Comparison of ENCODE assay signal across 13 cellular contexts in the genomic region with DNA sequence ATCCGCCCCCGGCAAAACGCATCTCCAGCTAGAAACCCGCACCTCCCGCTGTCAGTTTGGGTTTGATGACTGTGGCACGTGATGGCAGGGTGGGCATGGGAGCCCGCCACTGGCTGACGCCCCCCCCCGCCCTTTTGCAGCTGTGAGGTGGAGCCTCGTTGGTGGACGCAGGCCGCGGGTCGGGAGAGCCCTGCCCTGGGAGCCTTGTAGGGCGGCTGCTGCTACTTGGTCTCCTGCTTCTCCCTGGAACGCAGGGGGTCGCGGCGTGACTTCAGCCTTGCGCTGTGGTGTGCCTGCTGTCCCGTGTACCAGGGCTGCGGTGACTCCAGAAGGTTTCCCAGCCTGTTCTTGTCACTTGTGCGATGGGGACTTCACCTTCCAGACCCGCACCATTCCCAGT. TPM values are rescaled to one million over a fixed set of nuclear protein-coding genes. Genes with fewer than 3 reads are reported as not detected.
DNase-seq lines count a peak whose midpoint lies in the region; ATAC-seq and TF ChIP-seq lines count a peak whose summit lies in the region.
"Had no signal": no experiment of that assay in that cellular context is flagged by ENCODE, and none has a peak within 500 bp of the region (broad histone marks: within the 10 kb centered on the region; RNA-seq: fewer than 3 reads in every experiment).

No MANE protein-coding gene starts in this region.

- peaks cover 4 to 10% of the 10 kb centered on the region in 2 experiments; a peak in 3 of 4 replicates for H3K4me1 Mint-ChIP-seq in H9
- H3K4me1 Mint-ChIP-seq in activated CD4-positive, alpha-beta memory T cell treated with anti-CD3 and anti-CD28 coated beads, Interleukin-2, amount 10 ng/mL, durations not matched to agents 7 days and 5 days: peaks cover 11% of the 10 kb centered on the region

- H2BK20ac ChIP-seq in H9 (ENCODE audit: low read depth, low read length, poor library complexity, severe bottlenecking): no peak overlapping the region

- H3K4me3 ChIP-seq in ascending aorta: no peak overlapping the region
- H3K4me3 ChIP-seq in mesenchymal stem cell (ENCODE audit: insufficient read depth in 1 of 2, low read depth in 1 of 2, low read length in 2 of 2): no peak overlapping the region
- peak overlapping the region in 3 of 4 donors; percentile 2 to 35 (median 17) for H3K4me3 ChIP-seq in gastrocnemius medialis
- H3K4me3 ChIP-seq: PC-9, SK-N-MC had no signal

- no peak overlapping the region for H4K91ac ChIP-seq in H9 (ENCODE audit: insufficient read length, low read depth, low read length)
- H4K91ac ChIP-seq in mesenchymal stem cell (ENCODE audit: low read length): no peak overlapping the region

- H3K4me2 ChIP-seq in H9 (ENCODE audit: insufficient read depth, insufficient read length, low read length): no peak overlapping the region
- H3K4me2 ChIP-seq in mesenchymal stem cell (ENCODE audit: low read length, poor library complexity, severe bottlenecking): no peak overlapping the region
- H3K4me2 ChIP-seq: PC-9 had no signal

- H3K9me3 ChIP-seq in H9 (ENCODE audit: control insufficient read depth, low read depth, low read length) (no peaks in the 10 kb centered on the region), ascending aorta (no peaks in the 10 kb centered on the region), mesenchymal stem cell (ENCODE audit: control insufficient read depth, low read length) (no peaks in the 10 kb centered on the region), gastrocnemius medialis (no peaks in the 10 kb centered on the region)

- H3K27me3 ChIP-seq in H9 (ENCODE audit: insufficient read depth, low read length) (no peaks in the 10 kb centered on the region), ascending aorta (no peaks in the 10 kb centered on the region), mesenchymal stem cell (ENCODE audit: control insufficient read depth in 1 of 2, insufficient read depth in 1 of 2, low read length in 2 of 2) (no peaks in the 10 kb centered on the region), gastrocnemius medialis (no peaks in the 10 kb centered on the region)

- TF ChIP-seq CTCF in H9 (conservative IDR thresholded peaks at IDR 0.05) (no peak), ascending aorta (IDR thresholded peaks at IDR 0.05) (no peak), gastrocnemius medialis (IDR thresholded peaks at IDR 0.05 in 4 of 5, conservative IDR thresholded peaks at IDR 0.05 in 1 of 5) (no peak)

- no peak overlapping the region; the same call in 1 of the 2 replicates for H3K14ac ChIP-seq in H9 (ENCODE audit: insufficient read depth, low read length)
- H3K14ac ChIP-seq in mesenchymal stem cell (ENCODE audit: low read length in 2 of 2): no peak overlapping the region

- H3K27me3 Mint-ChIP-seq in H9 (ENCODE audit: low read depth): no peaks in the 10 kb centered on the region
- H3K27me3 Mint-ChIP-seq in activated CD4-positive, alpha-beta memory T cell treated with anti-CD3 and anti-CD28 coated beads, Interleukin-2, amount 10 ng/mL, durations not matched to agents 7 days and 5 days: no peaks in the 10 kb centered on the region
- H3K27me3 Mint-ChIP-seq: B cell, IgD-negative memory B cell had no signal

- H2BK120ac ChIP-seq in H9 (ENCODE audit: low read depth, low read length, poor library complexity, severe bottlenecking) (no peak overlapping the region), mesenchymal stem cell (ENCODE audit: low read depth, low read length) (no peak overlapping the region)

- no peaks in the 10 kb centered on the region for H3K23me2 ChIP-seq in H9 (ENCODE audit: insufficient read length, low read depth, low read length, poor library complexity, severe bottlenecking)

- in situ Hi-C loops in gastrocnemius medialis (cut with MboI; ENCODE audit: low sequenced_read_pairs in 4 of 4): no loop called here

- H3K56ac ChIP-seq in H9 (ENCODE audit: insufficient read length, low read depth, low read length): no peak overlapping the region

- peaks cover 2 to 36% (median 24%) of the 10 kb centered on the region in 3 experiments; a peak in 6 of 7 replicates for H3K36me3 Mint-ChIP-seq in H9 (ENCODE audit: insufficient read depth in 1 of 3, low read depth in 3 of 3)
- no peaks in the 10 kb centered on the region for H3K36me3 Mint-ChIP-seq in activated CD4-positive, alpha-beta memory T cell treated with anti-CD3 and anti-CD28 coated beads, Interleukin-2, amount 10 ng/mL, durations not matched to agents 7 days and 5 days (ENCODE audit: low read depth)
- H3K36me3 Mint-ChIP-seq: IgD-negative memory B cell had no signal

- POLR2A ChIA-PET in activated CD4-positive, alpha-beta memory T cell treated with anti-CD3 and anti-CD28 coated beads, Interleukin-2, amount 10 ng/mL, durations not matched to agents 7 days and 5 days (lab: Charles Lee): no interaction called here

- H3K36me3 ChIP-seq in ascending aorta (peaks cover 0 to 4% of the 10 kb centered on the region in 2 donors), mesenchymal stem cell (ENCODE audit: control insufficient read depth in 1 of 2, insufficient read depth in 2 of 2, low read depth in 1 of 2, low read length in 2 of 2) (peaks cover 0 to 69% of the 10 kb centered on the region in 2 experiments), gastrocnemius medialis (no peaks in the 10 kb centered on the region)

- H2AFZ ChIP-seq in H9 (ENCODE audit: low read length): no peak overlapping the region
- no peak overlapping the region for H2AFZ ChIP-seq in mesenchymal stem cell (ENCODE audit: low read depth, low read length)
- H2AFZ ChIP-seq: PC-9 had no signal

- no peak overlapping the region for H4K5ac ChIP-seq in H9 (ENCODE audit: insufficient read length, low read depth, low read length)

- no peaks in the 10 kb centered on the region for H3K9me3 Mint-ChIP-seq in H9
- no peaks in the 10 kb centered on the region for H3K9me3 Mint-ChIP-seq in activated CD4-positive, alpha-beta memory T cell treated with anti-CD3 and anti-CD28 coated beads, Interleukin-2, amount 10 ng/mL, durations not matched to agents 7 days and 5 days
- H3K9me3 Mint-ChIP-seq: CD8-positive, alpha-beta T cell; IgD-negative memory B cell had no signal

- DNase-seq in H9 (no peak), ascending aorta (ENCODE audit: low spot score in 2 of 2) (no peak), mesenchymal stem cell (no peak), gastrocnemius medialis (no peak), HPDE6-E6E7 (ENCODE audit: extremely low spot score) (no peak), globus pallidus (ENCODE audit: low spot score) (no peak)
- no peak for DNase-seq in activated CD4-positive, alpha-beta memory T cell treated with anti-CD3 and anti-CD28 coated beads, Interleukin-2, amount 10 ng/mL, durations not matched to agents 7 days and 5 days
- DNase-seq: CD8-positive, alpha-beta T cell; NCI-H1048; PC-9 had no signal

- peaks cover 6% of the 10 kb centered on the region for H3K79me1 ChIP-seq in H9 (ENCODE audit: insufficient read depth, low read depth, low read length, poor library complexity, severe bottlenecking)
- H3K79me1 ChIP-seq in mesenchymal stem cell (replicated peaks; ENCODE audit: low read length, poor library complexity, severe bottlenecking): peaks cover 63% of the 10 kb centered on the region

- peak; percentile 6 to 16 for ATAC-seq in gastrocnemius medialis
- ATAC-seq: CD8-positive, alpha-beta T cell had no signal

- H3K27ac ChIP-seq in H9 (ENCODE audit: insufficient read length, low read depth, low read length): no peak overlapping the region
- H3K27ac ChIP-seq in ascending aorta: peak overlapping the region; percentile 47 to 48
- H3K27ac ChIP-seq in mesenchymal stem cell (ENCODE audit: low read length, poor library complexity, severe bottlenecking): no peak overlapping the region
- H3K27ac ChIP-seq in gastrocnemius medialis: peak overlapping the region; percentile 79 to 88 (median 82)
- H3K27ac ChIP-seq: PC-9, SK-N-MC had no signal

- no peak for TF ChIP-seq POLR2A in gastrocnemius medialis (IDR thresholded peaks at IDR 0.05)

- CTCF ChIA-PET in activated CD4-positive, alpha-beta memory T cell treated with anti-CD3 and anti-CD28 coated beads, Interleukin-2, amount 10 ng/mL, durations not matched to agents 7 days and 5 days (lab: Charles Lee): no interaction called here

- H3K79me2 ChIP-seq in H9 (ENCODE audit: insufficient read depth, low read length): peaks cover 4% of the 10 kb centered on the region; the same call in 1 of the 2 replicates

- H3K9ac ChIP-seq in H9 (ENCODE audit: extremely low read depth, insufficient read length, low read length): no peak overlapping the region
- peak overlapping the region; percentile 26 for H3K9ac ChIP-seq in mesenchymal stem cell (ENCODE audit: low read length)

- no peak overlapping the region for H2AK5ac ChIP-seq in H9 (ENCODE audit: insufficient read length, low read length)
- H2AK5ac ChIP-seq in mesenchymal stem cell (ENCODE audit: low read length, severe bottlenecking): no peak overlapping the region

- H2BK15ac ChIP-seq in H9 (ENCODE audit: low read depth, low read length): no peak overlapping the region
- H2BK15ac ChIP-seq in mesenchymal stem cell (ENCODE audit: low read depth, poor library complexity, severe bottlenecking): no peak overlapping the region

- H4K8ac ChIP-seq in H9 (replicated peaks; ENCODE audit: insufficient read length, low read depth, low read length): no peak overlapping the region
- H4K8ac ChIP-seq in mesenchymal stem cell (ENCODE audit: low read length): no peak overlapping the region

- H3T11ph ChIP-seq in H9 (ENCODE audit: low read length): no peak overlapping the region

- H2BK5ac ChIP-seq in H9 (ENCODE audit: insufficient read length, low read length): no peak overlapping the region
- H2BK5ac ChIP-seq in mesenchymal stem cell (ENCODE audit: low read depth, low read length, poor library complexity, severe bottlenecking): no peak overlapping the region

- H3K4me3 Mint-ChIP-seq in H9: no peak overlapping the region
- no peak overlapping the region for H3K4me3 Mint-ChIP-seq in activated CD4-positive, alpha-beta memory T cell treated with anti-CD3 and anti-CD28 coated beads, Interleukin-2, amount 10 ng/mL, durations not matched to agents 7 days and 5 days
- H3K4me3 Mint-ChIP-seq: B cell; CD8-positive, alpha-beta T cell; IgD-negative memory B cell had no signal

- no peak overlapping the region for H3K18ac ChIP-seq in H9 (ENCODE audit: insufficient read length, low read depth, low read length)
- H3K18ac ChIP-seq in mesenchymal stem cell (ENCODE audit: low read depth in 1 of 2, low read length in 2 of 2): peak overlapping the region in 1 of 2 experiments; percentile 52

- peak overlapping the region in 2 of 3 experiments; percentile 87 to 92; a peak in 3 of 7 replicates for H3K27ac Mint-ChIP-seq in H9
- no peak overlapping the region for H3K27ac Mint-ChIP-seq in activated CD4-positive, alpha-beta memory T cell treated with anti-CD3 and anti-CD28 coated beads, Interleukin-2, amount 10 ng/mL, durations not matched to agents 7 days and 5 days
- H3K27ac Mint-ChIP-seq: B cell; CD8-positive, alpha-beta T cell; IgD-negative memory B cell had no signal

- intact Hi-C loops in ascending aorta (cut with DNase I): no loop called here
- intact Hi-C loops in gastrocnemius medialis (cut with DNase I; ENCODE audit: low total_unique reads): no loop called here

- H2BK12ac ChIP-seq in H9 (ENCODE audit: insufficient read length, low read depth, low read length) (no peak overlapping the region), mesenchymal stem cell (ENCODE audit: low read length in 2 of 2) (no peak overlapping the region)

- no peaks in the 10 kb centered on the region for H4K20me1 ChIP-seq in H9 (ENCODE audit: control insufficient read depth, insufficient read depth, insufficient read length)

- H3K23ac ChIP-seq in H9 (ENCODE audit: insufficient read length, low read depth, low read length) (no peak overlapping the region), mesenchymal stem cell (ENCODE audit: low read length in 2 of 2) (no peak overlapping the region)

- no peaks in the 10 kb centered on the region for H3K4me1 ChIP-seq in H9 (ENCODE audit: insufficient read depth, low read length)
- peaks cover 0 to 3% of the 10 kb centered on the region in 2 donors for H3K4me1 ChIP-seq in ascending aorta
- H3K4me1 ChIP-seq in mesenchymal stem cell (ENCODE audit: control insufficient read depth, insufficient read depth, low read depth, low read length): peaks cover 28% of the 10 kb centered on the region
- peaks cover 29 to 41% of the 10 kb centered on the region in 2 donors for H3K4me1 ChIP-seq in gastrocnemius medialis

- WGBS in H9 (ENCODE audit: extremely low coverage, insufficient read length, low lambda C conversion rate): no CpG with 5 or more reads among the region's 24 CpGs
- WGBS in mesenchymal stem cell: 90% methylated on average over 24 of the region's 24 CpGs

- H3K4ac ChIP-seq in H9 (ENCODE audit: low read depth, low read length): no peak overlapping the region
- H3K4ac ChIP-seq in mesenchymal stem cell (ENCODE audit: low read depth in 1 of 2, low read length in 2 of 2): no peak overlapping the region

RNA-seq across cellular contexts. Expression of a gene that starts 28.2 kb away (rescaled TPM):
- total RNA-seq in H9 (2021) (123 and 125 TPM in 2 replicates), ascending aorta (120 TPM), gastrocnemius medialis (10 to 100 TPM; 45.1 to 89.3 (median 71.3) TPM)
- polyA plus RNA-seq in mesenchymal stem cell (2013, experiment 1 of 2): 39.2 TPM
- 38.5 TPM for polyA plus RNA-seq in mesenchymal stem cell (2013, experiment 2 of 2)
- 10 to 100 TPM; 18.4 to 19.8 TPM for total RNA-seq in activated CD4-positive, alpha-beta memory T cell treated with anti-CD3 and anti-CD28 coated beads, Interleukin-2, amount 10 ng/mL, durations not matched to agents 7 days and 5 days

RNA-seq across cellular contexts. Expression of a gene that starts 47.4 kb away (rescaled TPM):
- 52.7 and 53.2 TPM in 2 replicates for total RNA-seq in H9 (2021)
- not detected for total RNA-seq in ascending aorta
- 2.4 TPM for polyA plus RNA-seq in mesenchymal stem cell (2013, experiment 1 of 2)
- 2.2 TPM for polyA plus RNA-seq in mesenchymal stem cell (2013, experiment 2 of 2)
- total RNA-seq in gastrocnemius medialis: 1 to 10 TPM in 2 of 4 donors, under 1 TPM in 1, not detected in 1; 0.33 to 1.6 (median 1.6) TPM
- total RNA-seq in activated CD4-positive, alpha-beta memory T cell treated with anti-CD3 and anti-CD28 coated beads, Interleukin-2, amount 10 ng/mL, durations not matched to agents 7 days and 5 days: 10 to 100 TPM; 38.3 to 45.7 TPM

Comparison
In these comparisons a context has a peak if more than half of its experiments do, and no peak if none do; other contexts are left out.
1. H3K27ac ChIP-seq: peak in ascending aorta (2 of 2) and gastrocnemius medialis (4 of 4); none in H9 (single experiment) and mesenchymal stem cell (single experiment).
2. H3K4me3 ChIP-seq: peak in gastrocnemius medialis (3 of 4); none in ascending aorta (0 of 2) and mesenchymal stem cell (0 of 2).
3. RNA of a gene that starts 47.4 kb away (total RNA-seq): 52.7 to 53.2 TPM in H9 and 38.3 to 45.7 TPM in activated CD4-positive, alpha-beta memory T cell treated with anti-CD3 and anti-CD28 coated beads, Interleukin-2, amount 10 ng/mL, durations not matched to agents 7 days and 5 days; 0.33 to 1.6 TPM in gastrocnemius medialis and not detected in ascending aorta (single experiment); every median in the first group is over 10 times any median in the second.